ENCODE assay signal across 10 cellular contexts in the genomic region with DNA sequence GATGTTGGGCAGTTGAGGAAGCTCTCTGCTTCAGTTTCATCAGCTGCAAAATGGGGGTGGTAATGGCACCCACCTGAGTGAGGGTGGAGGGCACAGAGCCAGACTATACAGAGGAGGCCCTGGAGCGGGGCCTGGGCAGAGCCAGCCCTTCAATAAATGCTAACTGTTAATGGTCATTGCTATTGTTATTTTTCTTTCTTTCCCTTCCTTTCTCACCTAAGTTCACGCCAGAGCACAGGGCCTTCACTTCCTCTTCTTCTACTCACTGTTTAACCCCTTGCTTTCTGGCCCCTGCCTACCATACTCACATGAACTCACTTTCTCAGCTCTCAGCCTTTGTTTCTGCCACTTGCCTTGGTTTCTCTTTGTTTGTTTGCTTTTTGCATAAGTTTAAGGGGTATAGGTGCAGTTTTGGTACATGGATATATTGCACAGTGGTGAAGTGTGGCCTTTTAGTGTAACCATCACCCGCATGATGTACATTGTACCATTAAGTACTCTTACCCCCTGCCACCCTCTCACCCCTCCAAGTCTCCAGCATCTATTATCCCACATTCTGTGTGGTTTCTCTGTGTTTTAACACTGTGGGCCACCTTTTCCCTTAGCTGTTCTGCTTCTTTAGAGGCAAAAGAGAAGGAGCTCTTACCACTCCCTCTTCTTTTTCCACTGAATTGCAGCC. TPM values are rescaled to one million over a fixed set of nuclear protein-coding genes. Genes with fewer than 3 reads are reported as not detected.
DNase-seq lines count a peak whose midpoint lies in the region; ATAC-seq, FAIRE-seq and TF ChIP-seq lines count a peak whose summit lies in the region.
"Had no signal": no experiment of that assay in that cellular context is flagged by ENCODE, and none has a peak within 500 bp of the region (broad histone marks: within the 10 kb centered on the region; RNA-seq: fewer than 3 reads in every experiment).

No MANE protein-coding gene starts in this region.

- POLR2A ChIA-PET in H1 (lab: Charles Lee; ENCODE audit: partially characterized antibody), result interaction anchor here (0.7 kb wide), 1 partner anchor 74 kb away, joined by 3 read pairs; no protein-coding TSS in a partner anchor

- no peaks in the 10 kb centered on the region for H3K79me1 ChIP-seq in H1 (ENCODE audit: low read depth, low read length)

- WGBS in H1 (ENCODE audit: extremely low coverage in 1 of 2, insufficient coverage in 1 of 2, insufficient read length in 1 of 2, insufficient replicate concordance in 2 of 2, low coverage in 1 of 2, low lambda C conversion rate in 2 of 2, missing lambda C conversion rate in 1 of 2), 2 experiments, result 61% methylated on average over 3 of the region's 3 CpGs; no CpG with 5 or more reads in 1 of the 2 experiments

- ATAC-seq in GM21576 (IDR thresholded peaks at IDR 0.05; ENCODE audit: unreplicated experiment) (peak; percentile 73), GM18502 (IDR thresholded peaks at IDR 0.05; ENCODE audit: poor library complexity, unreplicated experiment) (no peak), GM21786 (IDR thresholded peaks at IDR 0.05; ENCODE audit: unreplicated experiment) (no peak)

- H3K27me3 Mint-ChIP-seq in HFFc6 (ENCODE audit: insufficient read depth), result peaks cover 1% of the 10 kb centered on the region; the same call in 1 of the 2 replicates

- no peak overlapping the region for H2BK15ac ChIP-seq in H1 (ENCODE audit: low read length)

- no peak overlapping the region for H3K4ac ChIP-seq in H1 (replicated peaks; ENCODE audit: insufficient read length, low read depth, low read length)

- peaks cover 0 to 8% (median 3%) of the 10 kb centered on the region in 4 experiments; a peak in 3 of 7 replicates for H3K4me1 ChIP-seq in H1 (replicated peaks in 1 of 4; ENCODE audit: control insufficient read depth in 3 of 4, insufficient read depth in 4 of 4, low read length in 3 of 4)

- H3K23ac ChIP-seq in H1 (ENCODE audit: insufficient read length), result no peak overlapping the region

- H4K5ac ChIP-seq in H1 (ENCODE audit: insufficient read length, low read depth, low read length), result no peak overlapping the region

- H3K23me2 ChIP-seq in H1 (ENCODE audit: low read depth, low read length), result 0 out of 2 replicates have a peak, but pooled peaks cover 6% of the 10 kb centered on the region

- TF ChIP-seq CTCF in GM10266 (IDR thresholded peaks at IDR 0.05; ENCODE audit: control insufficient read depth, insufficient read depth, low read depth, missing control alignments), result no peak
- no peak for TF ChIP-seq CTCF in H1 (IDR thresholded peaks at IDR 0.05; ENCODE audit: control extremely low read depth in 1 of 3, insufficient read depth in 1 of 3, low read depth in 1 of 3, low read length in 3 of 3)
- no peak for TF ChIP-seq CTCF in HFFc6 (IDR thresholded peaks at IDR 0.05)

- H3K9ac ChIP-seq in H1 (replicated peaks in 1 of 4; ENCODE audit: extremely low read depth in 1 of 4, low read depth in 3 of 4, low read length in 3 of 4), result no peak overlapping the region

- peaks cover 0 to 3% (median 0%) of the 10 kb centered on the region in 4 experiments; a peak in 2 of 7 replicates for H3K27me3 ChIP-seq in H1 (replicated peaks in 1 of 4; ENCODE audit: control insufficient read depth in 3 of 4, extremely low read depth in 1 of 4, insufficient read depth in 3 of 4, low read length in 3 of 4)

- 0 out of 2 replicates have a peak overlapping the region, but pooled peaks have one; percentile 27 for H2BK12ac ChIP-seq in H1 (ENCODE audit: low read depth, low read length)

- no peaks in the 10 kb centered on the region for H3K36me3 Mint-ChIP-seq in HFFc6 (ENCODE audit: low read depth)

- no peak overlapping the region for H3K4me2 ChIP-seq in H1 (ENCODE audit: insufficient read depth in 1 of 2, low read depth in 2 of 2, low read length in 2 of 2)

- DNase-seq in GM10266 (ENCODE audit: extremely low spot score) (peak; percentile 30), Kasumi-1 (lab: John Stamatoyannopoulos, UW) (peak; percentile 60 to 72), H1 (ENCODE audit: low read depth in 1 of 2, low spot score in 2 of 2) (no peak), HFFc6 (no peak), NCI-H2029 (lab: John Stamatoyannopoulos, UW) (no peak)
- DNase-seq: mesenchymal stem cell, NCI-H446 treated with DMSO at 0.1 percent for 48 hours had no signal

- peak overlapping the region; percentile 76; the same call in 1 of the 2 replicates for H2AFZ ChIP-seq in H1 (ENCODE audit: low read length)

- no peak overlapping the region for H3K18ac ChIP-seq in H1 (ENCODE audit: extremely low read depth, low read length)

- H4K91ac ChIP-seq in H1 (replicated peaks; ENCODE audit: insufficient read length, low read length), result no peak overlapping the region

- H3K56ac ChIP-seq in H1 (replicated peaks; ENCODE audit: insufficient read length, low read depth, low read length), result no peak overlapping the region

- CTCF ChIA-PET in H1 (lab: Charles Lee; ENCODE audit: partially characterized antibody), result no interaction called here

- H3K4me3 Mint-ChIP-seq in HFFc6, result no peak overlapping the region

- H2BK120ac ChIP-seq in H1 (replicated peaks; ENCODE audit: low read depth, low read length), result no peak overlapping the region

- 0 out of 2 replicates have a peak overlapping the region, but pooled peaks have one; percentile 48 for H2BK20ac ChIP-seq in H1 (ENCODE audit: low read length)

- no peak for TF ChIP-seq RAD21 in H1 (IDR thresholded peaks at IDR 0.05 in 1 of 2, conservative IDR thresholded peaks at IDR 0.05 in 1 of 2; ENCODE audit: low read depth in 2 of 2, low read length in 2 of 2)

- no peak overlapping the region for H3K27ac ChIP-seq in H1 (ENCODE audit: low read depth, low read length)

- H4K20me1 ChIP-seq in H1 (replicated peaks in 1 of 2; ENCODE audit: control insufficient read depth in 1 of 2, insufficient read depth in 2 of 2, low read length in 2 of 2), result no peaks in the 10 kb centered on the region

- H3K4me1 Mint-ChIP-seq in HFFc6 (ENCODE audit: low read depth), result no peaks in the 10 kb centered on the region

- no peak for FAIRE-seq in H1 (lab: Jason Lieb, UNC)

- H3K9me3 Mint-ChIP-seq in HFFc6, result no peaks in the 10 kb centered on the region

- H3K79me2 ChIP-seq in H1 (ENCODE audit: control insufficient read depth in 1 of 2, insufficient read depth in 2 of 2, low read length in 2 of 2), result no peaks in the 10 kb centered on the region

- no peak overlapping the region for H3K4me3 ChIP-seq in H1 (ENCODE audit: extremely low read depth in 1 of 4, insufficient read depth in 2 of 4, low read depth in 3 of 4, low read length in 4 of 4)

- H3K27ac Mint-ChIP-seq in HFFc6, result no peak overlapping the region

- 0 out of 2 replicates have a peak overlapping the region, but pooled peaks have one; percentile 24 for H2BK5ac ChIP-seq in H1 (ENCODE audit: low read depth, low read length)

- no peak overlapping the region for H3K14ac ChIP-seq in H1 (ENCODE audit: insufficient read length)

- TF ChIP-seq EP300 in H1 (IDR thresholded peaks at IDR 0.05; ENCODE audit: borderline replicate concordance in 1 of 2, low read depth in 2 of 2, low read length in 2 of 2), result no peak

- no peak overlapping the region for H2AK5ac ChIP-seq in H1 (ENCODE audit: low read depth, low read length)

- 0 out of 2 replicates have a peak overlapping the region, but pooled peaks have one; percentile 35 for H4K8ac ChIP-seq in H1 (ENCODE audit: extremely low read depth, insufficient read depth, low read length)

- no peak for TF ChIP-seq POLR2A in H1 (IDR thresholded peaks at IDR 0.05; ENCODE audit: control extremely low read depth in 1 of 2, low read depth in 2 of 2, low read length in 2 of 2)

- H3K36me3 ChIP-seq in H1 (ENCODE audit: control insufficient read depth in 2 of 4, insufficient read depth in 4 of 4, low read length in 3 of 4), result no peaks in the 10 kb centered on the region

- no peaks in the 10 kb centered on the region for H3K9me3 ChIP-seq in H1 (ENCODE audit: insufficient read depth in 2 of 2, low read depth in 1 of 2, low read length in 1 of 2)

TF ChIP-seq in H1, 55 proteins besides CTCF, POLR2A, EP300 and RAD21:
- TF ChIP-seq RBBP5 (IDR thresholded peaks at IDR 0.05; ENCODE audit: borderline replicate concordance, low read depth, low read length) (no peak), CBX5 (IDR thresholded peaks at IDR 0.05; ENCODE audit: low read depth, low read length) (no peak), KDM5A (IDR thresholded peaks at IDR 0.05; ENCODE audit: low read length) (no peak), CHD1 (IDR thresholded peaks at IDR 0.05; ENCODE audit: low read depth, low read length) (no peak), TEAD4 (IDR thresholded peaks at IDR 0.05; ENCODE audit: low read depth, low read length) (no peak), TAF7 (optimal IDR thresholded peaks at IDR 0.05; ENCODE audit: borderline replicate concordance, low read depth, low read length) (no peak), NANOG (IDR thresholded peaks at IDR 0.05; ENCODE audit: insufficient read depth, low read depth, low read length, poor library complexity, severe bottlenecking) (no peak), EGR1 (IDR thresholded peaks at IDR 0.05; ENCODE audit: borderline replicate concordance, low read depth, low read length) (no peak), CTBP2 (IDR thresholded peaks at IDR 0.05; ENCODE audit: borderline replicate concordance, insufficient read depth, insufficient read length, low read length) (no peak), TCF12 (IDR thresholded peaks at IDR 0.05; ENCODE audit: low read depth, low read length) (no peak), RXRA (IDR thresholded peaks at IDR 0.05; ENCODE audit: insufficient read depth, low read depth, low read length) (no peak)
TF ChIP-seq in H1: peak in this region for 0.

RNA-seq across cellular contexts. Expression of a gene that starts 7.5 kb away (rescaled TPM):
- total RNA-seq in H1 (2021; fragmentation: NEBNext Ultra II Directional; extraction: Animal tissue kit (Norgen Biotek cat#: 25700)), result 30.9 and 34.7 TPM in 2 replicates
- 3.9 and 5.6 TPM in 2 replicates for polyA plus RNA-seq in H1 (2011; rRNA removed)
- polyA plus RNA-seq in H1 (2011; cell fraction: cytosol; rRNA removed), result 3.5 TPM
- polyA plus RNA-seq in H1 (2011; cell fraction: nucleus; rRNA removed), result 13.6 TPM
- polyA plus RNA-seq in H1 (2012, experiment 1 of 2), result 11.3 to 15.9 TPM (median 12.9 TPM) in 4 replicates
- polyA plus RNA-seq in H1 (2012, experiment 2 of 2), result 5.0 TPM
- polyA plus RNA-seq in H1 (2013, experiment 1 of 2), result 10.9 TPM
- polyA plus RNA-seq in H1 (2013, experiment 2 of 2), result 10.1 TPM
- 19.3 and 22.7 TPM in 2 replicates for polyA minus RNA-seq in H1 (2011; rRNA and poly(A)+ RNA removed)
- 17.1 TPM for polyA minus RNA-seq in H1 (2011; cell fraction: cytosol; rRNA and poly(A)+ RNA removed)
- polyA minus RNA-seq in H1 (2011; cell fraction: nucleus; rRNA and poly(A)+ RNA removed), result 21.1 TPM
- total RNA-seq in HFFc6 (2021; fragmentation: NEBNext Ultra II Directional; extraction: Animal tissue kit (Norgen Biotek cat#: 25700)), result 10 to 100 TPM; 17.5 to 23.5 (median 20.1) TPM

Comparison
In these comparisons a context has a peak if more than half of its experiments do, and no peak if none do; other contexts are left out.
1. DNase-seq: peak in GM10266 (single experiment) and Kasumi-1 (2 of 2); none in H1 (0 of 2), HFFc6 (single experiment) and NCI-H2029 (single experiment).